Comparison of ENCODE assay signal across 24 cellular contexts in genomic region chr5:11329676-11330075, GRCh38.
"Had no signal": no experiment of that assay in that cellular context is flagged by ENCODE, and none has a peak within 500 bp of the region (broad histone marks: within the 10 kb centered on the region; RNA-seq: fewer than 3 reads in every experiment).

No MANE protein-coding gene starts in this region.

- H3K27me3 ChIP-seq: esophagus muscularis mucosa, gastrocnemius medialis, heart right ventricle, thyroid gland, upper lobe of right lung had no signal

- DNase-seq: activated CD4-positive, alpha-beta memory T cell treated with anti-CD3 and anti-CD28 coated beads, Interleukin-2, amount 10 ng/mL, durations not matched to agents 7 days and 5 days; activated CD4-positive, alpha-beta T cell treated with anti-CD3 and anti-CD28 coated beads, Interleukin-2, amount 10 ng/mL, durations not matched to agents 24 days and 14 days; activated effector memory CD4-positive, alpha-beta T cell treated with Interleukin-2 at 50 U/mL for 16 hours; activated naive CD4-positive, alpha-beta T cell treated with anti-CD3 and anti-CD28 coated beads for 36 hours; activated naive CD8-positive, alpha-beta T cell treated with anti-CD3 and anti-CD28 coated beads, Interleukin-2, amount 10 ng/mL, durations not matched to agents 7 days and 5 days; activated T-cell treated with anti-CD3 and anti-CD28 coated beads, Interleukin-2, amount 50 U/mL, for 72 hours; amniotic stem cell; gastrocnemius medialis; heart right ventricle; islet precursor cell; left colon; mesendoderm; naive thymus-derived CD8-positive, alpha-beta T cell; stimulated activated CD4-positive, alpha-beta T cell treated with anti-CD3 and anti-CD28 coated beads, Interleukin-15, amount 100 ng/mL, for 24 hours; stimulated activated naive B cell treated with anti-CD40 and anti-IgM and Interleukin-4, amounts not matched to agents 10 μg/mL and 1 μg/mL and 100 μg/mL, for 72 hours; T-cell; thyroid gland; upper lobe of right lung had no signal

- H3K36me3 ChIP-seq: esophagus muscularis mucosa, gastrocnemius medialis, heart right ventricle, thyroid gland, upper lobe of right lung had no signal

- H3K4me1 ChIP-seq: esophagus muscularis mucosa, gastrocnemius medialis, parathyroid adenoma, upper lobe of right lung had no signal

- ATAC-seq: activated CD4-positive, CD25-positive, alpha-beta regulatory T cell treated with anti-CD3 and anti-CD28 coated beads, Interleukin-2, amount 50 U/mL, for 24 hours; activated T-cell treated with anti-CD3 and anti-CD28 coated beads, Interleukin-2, amount 50 U/mL, for 72 hours; gastrocnemius medialis; heart right ventricle; naive thymus-derived CD8-positive, alpha-beta T cell; sciatic nerve; SK-N-SH treated with all-trans-retinoic acid at 6 μM for 48 hours; stimulated activated naive B cell treated with anti-CD40 and anti-IgM and Interleukin-4, amounts not matched to agents 10 μg/mL and 1 μg/mL and 100 μg/mL, for 72 hours; T-cell; upper lobe of right lung had no signal

- H3K4me3 ChIP-seq: esophagus muscularis mucosa, gastrocnemius medialis, heart right ventricle, thyroid gland, upper lobe of right lung had no signal

- H3K9me3 ChIP-seq: esophagus muscularis mucosa, gastrocnemius medialis, heart right ventricle, thyroid gland, upper lobe of right lung had no signal

- H3K27ac ChIP-seq: esophagus muscularis mucosa, gastrocnemius medialis, heart right ventricle, parathyroid adenoma, thyroid gland, upper lobe of right lung, VCaP had no signal
